ENCODE assay signal across 8 cellular contexts in genomic region chr1:231550448-231550781, GRCh38. TPM values are rescaled to one million over a fixed set of nuclear protein-coding genes. Genes with fewer than 3 reads are reported as not detected.
DNase-seq lines count a peak whose midpoint lies in the region; ATAC-seq and TF ChIP-seq lines count a peak whose summit lies in the region.

No MANE protein-coding gene starts in this region.

- H3K4me2 ChIP-seq in mesendoderm (ENCODE audit: low read length) = no peak overlapping the region

- H3K27ac ChIP-seq in HL-60 (replicated peaks) (no peak overlapping the region), mesendoderm (ENCODE audit: low read depth, low read length) (no peak overlapping the region)

- H3K27me3 ChIP-seq in HL-60 (ENCODE audit: insufficient read depth, poor library complexity, severe bottlenecking) (no peaks in the 10 kb centered on the region), mesendoderm (ENCODE audit: insufficient read depth, low read length, poor library complexity) (no peaks in the 10 kb centered on the region)

- no peak overlapping the region for H3K56ac ChIP-seq in mesendoderm (ENCODE audit: low read length)

- no peak overlapping the region for H3K27ac Mint-ChIP-seq in activated CD8-positive, alpha-beta T cell treated with anti-CD3 and anti-CD28 coated beads, Interleukin-2, amount 10 ng/mL, durations not matched to agents 7 days and 5 days

- H3K18ac ChIP-seq in mesendoderm (ENCODE audit: low read length) = no peak overlapping the region

- peak; percentile 70 for ATAC-seq in activated CD8-positive, alpha-beta T cell treated with anti-CD3 and anti-CD28 coated beads, Interleukin-2, amount 10 ng/mL, durations not matched to agents 7 days and 5 days
- ATAC-seq in HG02642 (IDR thresholded peaks at IDR 0.05; ENCODE audit: poor library complexity, unreplicated experiment) = no peak

- no peaks in the 10 kb centered on the region for H3K9me3 Mint-ChIP-seq in activated CD8-positive, alpha-beta T cell treated with anti-CD3 and anti-CD28 coated beads, Interleukin-2, amount 10 ng/mL, durations not matched to agents 7 days and 5 days (ENCODE audit: insufficient read depth)

- H3K4me1 Mint-ChIP-seq in activated CD8-positive, alpha-beta T cell treated with anti-CD3 and anti-CD28 coated beads, Interleukin-2, amount 10 ng/mL, durations not matched to agents 7 days and 5 days (ENCODE audit: low read depth) = peaks cover 6% of the 10 kb centered on the region

- H3K27me3 Mint-ChIP-seq in activated CD8-positive, alpha-beta T cell treated with anti-CD3 and anti-CD28 coated beads, Interleukin-2, amount 10 ng/mL, durations not matched to agents 7 days and 5 days (ENCODE audit: low read depth) = no peaks in the 10 kb centered on the region

- no peak overlapping the region for H3K4ac ChIP-seq in mesendoderm (ENCODE audit: low read depth, low read length)

- no peak overlapping the region for H3K23ac ChIP-seq in mesendoderm (ENCODE audit: low read length)

- POLR2A ChIA-PET in activated CD8-positive, alpha-beta T cell treated with anti-CD3 and anti-CD28 coated beads, Interleukin-2, amount 10 ng/mL, durations not matched to agents 7 days and 5 days (lab: Charles Lee) = no interaction called here

- no peak overlapping the region for H2BK15ac ChIP-seq in mesendoderm (replicated peaks; ENCODE audit: low read depth)

- H4K5ac ChIP-seq in mesendoderm (ENCODE audit: low read length) = no peak overlapping the region

- peaks cover 2% of the 10 kb centered on the region for H3K4me1 ChIP-seq in mesendoderm (ENCODE audit: control insufficient read depth, low read depth, low read length)

- H3K79me1 ChIP-seq in mesendoderm (ENCODE audit: low read length) = no peaks in the 10 kb centered on the region

- H3K36me3 ChIP-seq in mesendoderm (ENCODE audit: control insufficient read depth, insufficient read depth, low read length) = no peaks in the 10 kb centered on the region

- CTCF ChIA-PET in activated CD8-positive, alpha-beta T cell treated with anti-CD3 and anti-CD28 coated beads, Interleukin-2, amount 10 ng/mL, durations not matched to agents 7 days and 5 days (lab: Charles Lee) = interaction anchor here (1.0 to 1.5 kb wide), 5 partner anchors 11 to 234 kb away, joined by 3 to 4 read pairs (median 3); no protein-coding TSS in a partner anchor

- H4K8ac ChIP-seq in mesendoderm (ENCODE audit: low read depth, low read length) = no peak overlapping the region

- peaks cover 12% of the 10 kb centered on the region for H3K36me3 Mint-ChIP-seq in activated CD8-positive, alpha-beta T cell treated with anti-CD3 and anti-CD28 coated beads, Interleukin-2, amount 10 ng/mL, durations not matched to agents 7 days and 5 days (ENCODE audit: low read depth)

- no peak overlapping the region for H2BK5ac ChIP-seq in mesendoderm (ENCODE audit: low read length)

- no peak overlapping the region for H2BK120ac ChIP-seq in mesendoderm (ENCODE audit: low read depth, low read length)

- no peak overlapping the region for H3K4me3 ChIP-seq in HL-60 (replicated peaks; ENCODE audit: insufficient read depth, low read length)
- H3K4me3 ChIP-seq in mesendoderm (ENCODE audit: low read length) = no peak overlapping the region

- no peak overlapping the region for H3K9ac ChIP-seq in mesendoderm (ENCODE audit: low read length)

- H3K79me2 ChIP-seq in mesendoderm (ENCODE audit: control insufficient read depth, insufficient read depth, low read length) = no peaks in the 10 kb centered on the region

- peak; percentile 31 for TF ChIP-seq CTCF in HL-60 (IDR thresholded peaks at IDR 0.05; ENCODE audit: insufficient read depth, low read length)

- H3K4me3 Mint-ChIP-seq in activated CD8-positive, alpha-beta T cell treated with anti-CD3 and anti-CD28 coated beads, Interleukin-2, amount 10 ng/mL, durations not matched to agents 7 days and 5 days = no peak overlapping the region

- peak; percentile 72 for DNase-seq in NCI-H82 (lab: John Stamatoyannopoulos, UW)
- no peak for DNase-seq in NCI-H82 treated with DMSO at 0.1 percent for 48 hours (lab: John Stamatoyannopoulos, UW; ENCODE audit: unreplicated experiment)
- peak in 1 of 2 experiments; percentile 28 for DNase-seq in HL-60 (ENCODE audit: low read depth in 1 of 2, low spot score in 1 of 2)
- peak; percentile 31 for DNase-seq in activated CD8-positive, alpha-beta T cell treated with anti-CD3 and anti-CD28 coated beads, Interleukin-2, amount 10 ng/mL, durations not matched to agents 7 days and 5 days
- peak; percentile 79 for DNase-seq in mesendoderm
- DNase-seq in DMS114 treated with DMSO at 0.1 percent for 48 hours (lab: John Stamatoyannopoulos, UW; ENCODE audit: unreplicated experiment) = no peak
- no peak for DNase-seq in posterior cingulate gyrus

- intact Hi-C loops in posterior cingulate gyrus (cut with DNase I) = no loop called here

- WGBS in mesendoderm (ENCODE audit: extremely low coverage, insufficient coverage, low lambda C conversion rate) = no CpG with 5 or more reads among the region's 2 CpGs

- no peak overlapping the region for H2AK5ac ChIP-seq in mesendoderm (ENCODE audit: low read length)

RNA-seq across cellular contexts. Expression of gene TSNAX, which starts 21.9 kb away (rescaled TPM):
- 10 to 100 TPM; 37.2 to 42.7 TPM for total RNA-seq in activated CD8-positive, alpha-beta T cell treated with anti-CD3 and anti-CD28 coated beads, Interleukin-2, amount 10 ng/mL, durations not matched to agents 7 days and 5 days
- 26.4 TPM for polyA plus RNA-seq in mesendoderm (2013, experiment 1 of 2)
- polyA plus RNA-seq in mesendoderm (2013, experiment 2 of 2) = 26.4 TPM

Comparison
In these comparisons a context has a peak if more than half of its experiments do, and no peak if none do; other contexts are left out.
1. DNase-seq: peak in NCI-H82 (single experiment), activated CD8-positive, alpha-beta T cell treated with anti-CD3 and anti-CD28 coated beads, Interleukin-2, amount 10 ng/mL, durations not matched to agents 7 days and 5 days (single experiment) and mesendoderm (single experiment); none in NCI-H82 treated with DMSO at 0.1 percent for 48 hours (single experiment), DMS114 treated with DMSO at 0.1 percent for 48 hours (single experiment) and posterior cingulate gyrus (0 of 10).